8 cellular contexts compared by ENCODE assay signal in the genomic region with DNA sequence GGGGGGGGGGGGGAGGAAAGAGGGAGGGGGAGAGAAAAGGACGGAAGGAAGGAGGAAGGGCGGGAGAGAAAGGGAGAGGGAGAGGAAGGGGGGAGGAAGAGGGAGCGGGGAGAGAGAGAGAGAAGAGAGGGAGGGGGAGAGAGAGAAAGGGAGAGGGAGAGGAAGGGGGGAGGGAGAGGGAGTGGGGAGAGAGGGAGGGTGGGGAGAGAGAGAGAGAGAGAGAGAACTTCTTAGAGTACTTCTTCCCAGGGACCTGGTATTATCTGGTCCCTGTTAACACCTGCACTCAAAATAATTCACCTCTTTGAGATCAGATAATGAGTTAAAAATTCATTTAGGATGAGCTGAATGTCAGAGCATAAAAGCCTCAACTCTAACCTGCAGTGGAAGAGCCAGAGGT. TPM values are rescaled to one million over a fixed set of nuclear protein-coding genes. Genes with fewer than 3 reads are reported as not detected.
A peak's percentile ranks its signal among the peaks of the same experiment; 100 is the strongest.
DNase-seq lines count a peak whose midpoint lies in the region; ATAC-seq lines count a peak whose summit lies in the region.

No MANE protein-coding gene starts in this region.

- no peak for ATAC-seq in right cardiac atrium
- ATAC-seq in GM18517 (IDR thresholded peaks at IDR 0.05; ENCODE audit: unreplicated experiment), result no peak

- CTCF ChIA-PET in activated CD4-positive, alpha-beta memory T cell treated with anti-CD3 and anti-CD28 coated beads for 36 hours (lab: Charles Lee), result interaction anchor here (1.2 to 1.8 kb wide), 2 partner anchors 56 to 387 kb away, joined by 5 to 7 read pairs; partner anchors contain the start of gene CRELD1

- no peak overlapping the region for H3K27ac ChIP-seq in right cardiac atrium (ENCODE audit: low read length)
- no peak overlapping the region for H3K27ac ChIP-seq in skeletal muscle tissue (ENCODE audit: low read depth, low read length)

- peak overlapping the region; percentile 92 for H3K4me3 Mint-ChIP-seq in activated CD4-positive, alpha-beta memory T cell treated with anti-CD3 and anti-CD28 coated beads for 36 hours

- no peaks in the 10 kb centered on the region for H3K9me3 ChIP-seq in right cardiac atrium (ENCODE audit: control insufficient read depth, low read length)
- no peaks in the 10 kb centered on the region for H3K9me3 ChIP-seq in skeletal muscle tissue (ENCODE audit: control insufficient read depth in 3 of 3, low read length in 3 of 3)

- no peaks in the 10 kb centered on the region for H3K27me3 Mint-ChIP-seq in activated CD4-positive, alpha-beta memory T cell treated with anti-CD3 and anti-CD28 coated beads for 36 hours

- H3K36me3 ChIP-seq in H7 (replicated peaks; ENCODE audit: control insufficient read depth, insufficient read depth, low read length) (peaks cover 30% of the 10 kb centered on the region), skeletal muscle tissue (ENCODE audit: control insufficient read depth in 3 of 3, insufficient read depth in 3 of 3, low read length in 3 of 3) (peaks cover 31 to 35% (median 34%) of the 10 kb centered on the region in 3 donors)

- peaks cover 4% of the 10 kb centered on the region for H3K4me1 ChIP-seq in right cardiac atrium (ENCODE audit: control insufficient read depth, insufficient read depth, low read length)
- peaks cover 12 to 24% (median 19%) of the 10 kb centered on the region in 3 donors for H3K4me1 ChIP-seq in skeletal muscle tissue (ENCODE audit: control insufficient read depth in 3 of 3, insufficient read depth in 3 of 3, low read length in 3 of 3)

- H3K27ac Mint-ChIP-seq in activated CD4-positive, alpha-beta memory T cell treated with anti-CD3 and anti-CD28 coated beads for 36 hours, result no peak overlapping the region

- POLR2A ChIA-PET in activated CD4-positive, alpha-beta memory T cell treated with anti-CD3 and anti-CD28 coated beads for 36 hours (lab: Charles Lee), result interaction anchor here (0.9 to 1.3 kb wide), 3 partner anchors 98 to 178 kb away, joined by 3 to 6 read pairs (median 3); partner anchors contain the start of gene VHL

- no peaks in the 10 kb centered on the region for H3K9me3 Mint-ChIP-seq in activated CD4-positive, alpha-beta memory T cell treated with anti-CD3 and anti-CD28 coated beads for 36 hours

- 8% methylated on average over 3 of the region's 3 CpGs for WGBS in right cardiac atrium

- H3K36me3 Mint-ChIP-seq in activated CD4-positive, alpha-beta memory T cell treated with anti-CD3 and anti-CD28 coated beads for 36 hours, result peaks cover 8% of the 10 kb centered on the region

- peak overlapping the region; percentile 91 to 99 (median 99) for H3K9ac ChIP-seq in skeletal muscle tissue (ENCODE audit: low read depth in 1 of 3, low read length in 3 of 3)

- H3K27me3 ChIP-seq in H7 (ENCODE audit: control insufficient read depth, insufficient read depth, low read length), result no peaks in the 10 kb centered on the region
- H3K27me3 ChIP-seq in right cardiac atrium (ENCODE audit: control insufficient read depth, insufficient read depth), result no peaks in the 10 kb centered on the region
- H3K27me3 ChIP-seq in skeletal muscle tissue (ENCODE audit: control insufficient read depth in 3 of 3, insufficient read depth in 3 of 3, low read length in 3 of 3), result no peaks in the 10 kb centered on the region

- intact Hi-C loops in activated CD4-positive, alpha-beta memory T cell treated with anti-CD3 and anti-CD28 coated beads for 36 hours (cut with micrococcal nuclease), result loop anchor here (1.0 to 5.0 kb wide), 3 partner anchors 128 to 430 kb away; partner anchors contain the start of genes EMC3 and JAGN1
- intact Hi-C loops in right cardiac atrium (cut with DNase I), result no loop called here

- H3K4me1 Mint-ChIP-seq in activated CD4-positive, alpha-beta memory T cell treated with anti-CD3 and anti-CD28 coated beads for 36 hours (ENCODE audit: low read depth), result peaks cover 22% of the 10 kb centered on the region

- no peak for DNase-seq in H7
- no peak for DNase-seq in activated CD4-positive, alpha-beta memory T cell treated with anti-CD3 and anti-CD28 coated beads for 36 hours
- no peak for DNase-seq in right cardiac atrium
- no peak for DNase-seq in A172 (ENCODE audit: low spot score)
- DNase-seq in NCI-H1092 (lab: John Stamatoyannopoulos, UW), result no peak
- no peak for DNase-seq in NAMALWA (ENCODE audit: low spot score)

- H3K4me3 ChIP-seq in H7 (ENCODE audit: insufficient read depth, low read depth, low read length) (peak overlapping the region; percentile 88), right cardiac atrium (ENCODE audit: low read length) (peak overlapping the region; percentile 98), skeletal muscle tissue (ENCODE audit: low read length in 3 of 3) (peak overlapping the region; percentile 88 to 99 (median 93))

RNA-seq across cellular contexts. Expression of gene SEC13, which starts 1.1 kb away (rescaled TPM):
- 193 and 204 TPM in 2 replicates for total RNA-seq in H7 (2014; rRNA removed; shearing (Covaris generic))
- 10 to 100 TPM; 95.3 to 95.6 TPM for total RNA-seq in activated CD4-positive, alpha-beta memory T cell treated with anti-CD3 and anti-CD28 coated beads for 36 hours
- total RNA-seq in right cardiac atrium (10 to 100 TPM; 53.7 to 86.8 (median 70.8) TPM), skeletal muscle tissue (127 TPM)
- polyA plus RNA-seq in right cardiac atrium, result 74.1 TPM
- total RNA-seq in A172 (2014; rRNA removed; shearing (Covaris generic)), result 234 and 245 TPM in 2 replicates

RNA-seq across cellular contexts. Expression of gene GHRL, which starts 27.1 kb away (rescaled TPM):
- not detected in 2 replicates for total RNA-seq in H7 (2014; rRNA removed; shearing (Covaris generic))
- total RNA-seq in activated CD4-positive, alpha-beta memory T cell treated with anti-CD3 and anti-CD28 coated beads for 36 hours, result under 1 TPM in 1 of 2 experiments, not detected in 1; 0.73 TPM
- total RNA-seq in right cardiac atrium (not detected), skeletal muscle tissue (0.52 TPM)
- 0.25 TPM for polyA plus RNA-seq in right cardiac atrium
- not detected in 2 replicates for total RNA-seq in A172 (2014; rRNA removed; shearing (Covaris generic))
